In the genomic region with DNA sequence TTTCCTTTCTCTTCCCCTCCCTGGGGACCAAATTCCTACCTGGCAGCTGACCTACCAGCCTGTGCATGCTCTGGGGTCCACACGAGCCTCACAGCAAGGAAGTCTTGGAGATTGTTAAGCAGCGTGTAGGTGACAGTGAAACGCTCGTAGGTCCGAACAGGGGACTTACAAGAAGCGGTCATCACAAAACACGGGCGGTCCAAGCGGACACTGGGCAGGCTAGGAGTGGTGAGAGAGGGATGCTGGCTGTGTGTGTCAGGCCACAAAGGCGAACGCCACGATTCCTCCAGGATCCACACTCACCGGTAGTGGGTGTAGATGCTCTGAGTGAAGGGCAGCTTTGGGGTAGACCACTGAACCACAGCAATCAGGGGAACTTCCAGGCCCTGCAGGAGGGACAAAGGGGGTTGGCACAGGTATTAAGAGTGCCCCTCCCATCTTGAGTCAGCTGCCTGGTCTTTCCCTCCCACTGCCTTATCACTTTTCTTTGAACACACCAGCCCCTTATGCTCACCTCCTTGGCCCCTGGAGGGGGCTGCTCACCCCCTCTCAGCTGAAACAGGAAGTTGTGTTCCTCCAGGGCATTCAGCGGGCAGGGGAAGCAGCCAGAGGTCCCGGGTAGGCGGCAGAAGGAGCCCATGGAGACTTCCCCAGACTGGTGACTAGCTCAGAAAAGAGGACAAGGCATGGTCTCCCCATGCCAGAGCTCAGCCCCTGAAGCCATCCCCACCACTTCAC, we compare ENCODE assay signal across 1 cellular context.
TF ChIP-seq lines count a peak whose summit lies in the region.

No MANE protein-coding gene starts in this region.

TF ChIP-seq in HEK293T, 16 proteins besides CTCF, POLR2A, EP300 and RAD21:
- no peak for TF ChIP-seq ZNF384 (IDR thresholded peaks at IDR 0.05)
- TF ChIP-seq L3MBTL2 (conservative IDR thresholded peaks at IDR 0.05): no peak
- TF ChIP-seq, protein P1, sequence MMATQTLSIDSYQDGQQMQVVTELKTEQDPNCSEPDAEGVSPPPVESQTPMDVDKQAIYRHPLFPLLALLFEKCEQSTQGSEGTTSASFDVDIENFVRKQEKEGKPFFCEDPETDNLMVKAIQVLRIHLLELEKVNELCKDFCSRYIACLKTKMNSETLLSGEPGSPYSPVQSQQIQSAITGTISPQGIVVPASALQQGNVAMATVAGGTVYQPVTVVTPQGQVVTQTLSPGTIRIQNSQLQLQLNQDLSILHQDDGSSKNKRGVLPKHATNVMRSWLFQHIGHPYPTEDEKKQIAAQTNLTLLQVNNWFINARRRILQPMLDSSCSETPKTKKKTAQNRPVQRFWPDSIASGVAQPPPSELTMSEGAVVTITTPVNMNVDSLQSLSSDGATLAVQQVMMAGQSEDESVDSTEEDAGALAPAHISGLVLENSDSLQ (IDR thresholded peaks at IDR 0.05): no peak
- TF ChIP-seq LEF1 (IDR thresholded peaks at IDR 0.05; ENCODE audit: borderline replicate concordance): no peak
- TF ChIP-seq ARNT (IDR thresholded peaks at IDR 0.05): no peak
- no peak for TF ChIP-seq SUZ12 (IDR thresholded peaks at IDR 0.05)
- TF ChIP-seq HDGF (IDR thresholded peaks at IDR 0.05; ENCODE audit: borderline replicate concordance): no peak
- TF ChIP-seq FOXA1 (IDR thresholded peaks at IDR 0.05): no peak
- no peak for TF ChIP-seq TARDBP (IDR thresholded peaks at IDR 0.05)
- TF ChIP-seq FOXK2 (IDR thresholded peaks at IDR 0.05): no peak
- no peak for TF ChIP-seq FOXM1 (IDR thresholded peaks at IDR 0.05; ENCODE audit: borderline replicate concordance)
- no peak for TF ChIP-seq NFRKB (IDR thresholded peaks at IDR 0.05)
- no peak for TF ChIP-seq BHLHE40 (IDR thresholded peaks at IDR 0.05; ENCODE audit: borderline replicate concordance)
- no peak for TF ChIP-seq ELF4 (IDR thresholded peaks at IDR 0.05)
